In genomic region chr5:170861855-170862766, GRCh38 we compare ENCODE assay signal across 8 cellular contexts. TPM values are rescaled to one million over a fixed set of nuclear protein-coding genes. Genes with fewer than 3 reads are reported as not detected.
DNase-seq lines count a peak whose midpoint lies in the region; ATAC-seq and TF ChIP-seq lines count a peak whose summit lies in the region.

Gene RANBP17 (plus strand): TSS chr5:170862018.

- H3K4me3 Mint-ChIP-seq in activated naive CD8-positive, alpha-beta T cell treated with anti-CD3 and anti-CD28 coated beads for 36 hours = peak within 1 kb of the TSS; percentile 18
- peak within 1 kb of the TSS; percentile 85 for H3K4me3 Mint-ChIP-seq in osteocyte (ENCODE audit: unreplicated experiment)

- DNase-seq in EH (ENCODE audit: low read depth) = peak; percentile 79
- DNase-seq in NCI-H1092 treated with DMSO at 0.1 percent for 48 hours (lab: John Stamatoyannopoulos, UW) = peak; percentile 39
- peak; percentile 2 for DNase-seq in activated naive CD8-positive, alpha-beta T cell treated with anti-CD3 and anti-CD28 coated beads for 36 hours
- peak; percentile 81 for DNase-seq in cardiac septum (ENCODE audit: low spot score)
- peak; percentile 92 for DNase-seq in osteocyte (ENCODE audit: extremely low spot score, unreplicated experiment)
- no peak for DNase-seq in stimulated activated CD4-positive, alpha-beta T cell treated with anti-CD3 and anti-CD28 coated beads, Interleukin-4, amount 100 ng/mL, for 24 hours

- intact Hi-C loops in cardiac septum (cut with DNase I) = no loop called here

- H3K27me3 Mint-ChIP-seq in activated naive CD8-positive, alpha-beta T cell treated with anti-CD3 and anti-CD28 coated beads for 36 hours = peaks cover 55% of the 10 kb centered on the region
- no peaks in the 10 kb centered on the region for H3K27me3 Mint-ChIP-seq in osteocyte (ENCODE audit: unreplicated experiment)

- H3K27ac Mint-ChIP-seq in activated naive CD8-positive, alpha-beta T cell treated with anti-CD3 and anti-CD28 coated beads for 36 hours = no peak within 1 kb of the TSS
- H3K27ac Mint-ChIP-seq in osteocyte (ENCODE audit: unreplicated experiment) = peak within 1 kb of the TSS; percentile 66

- TF ChIP-seq CTCF in osteocyte (IDR thresholded peaks at IDR 0.05) = peak; percentile 28

- peaks cover 2% of the 10 kb centered on the region for H3K4me1 Mint-ChIP-seq in activated naive CD8-positive, alpha-beta T cell treated with anti-CD3 and anti-CD28 coated beads for 36 hours
- peaks cover 16% of the 10 kb centered on the region for H3K4me1 Mint-ChIP-seq in osteocyte (ENCODE audit: unreplicated experiment)

- peaks cover 21% of the 10 kb centered on the region for H3K9me3 Mint-ChIP-seq in activated naive CD8-positive, alpha-beta T cell treated with anti-CD3 and anti-CD28 coated beads for 36 hours
- H3K9me3 Mint-ChIP-seq in osteocyte (ENCODE audit: unreplicated experiment) = peaks cover 13% of the 10 kb centered on the region

- ATAC-seq in GM19463 (IDR thresholded peaks at IDR 0.05; ENCODE audit: unreplicated experiment) = no peak
- no peak for ATAC-seq in HG02642 (IDR thresholded peaks at IDR 0.05; ENCODE audit: poor library complexity, unreplicated experiment)

- H3K36me3 Mint-ChIP-seq in activated naive CD8-positive, alpha-beta T cell treated with anti-CD3 and anti-CD28 coated beads for 36 hours = peaks cover 20% of the 10 kb centered on the region
- H3K36me3 Mint-ChIP-seq in osteocyte (ENCODE audit: unreplicated experiment) = peaks cover 7% of the 10 kb centered on the region

RNA-seq across cellular contexts. Expression of gene RANBP17, which starts in this region (rescaled TPM):
- under 1 TPM; 0.30 to 0.35 TPM for total RNA-seq in activated naive CD8-positive, alpha-beta T cell treated with anti-CD3 and anti-CD28 coated beads for 36 hours
- total RNA-seq in cardiac septum = 9.9 TPM
- 15.7 and 17.5 TPM in 2 replicates for total RNA-seq in osteocyte

Comparison
In these comparisons a context has a peak if more than half of its experiments do, and no peak if none do; other contexts are left out.
1. Peak in DNase-seq in activated naive CD8-positive, alpha-beta T cell treated with anti-CD3 and anti-CD28 coated beads for 36 hours; RNA of the gene not detected or under 1 TPM.